33 cellular contexts compared by ENCODE assay signal in genomic region chr22:45521178-45521577, GRCh38. TPM values are rescaled to one million over a fixed set of nuclear protein-coding genes. Genes with fewer than 3 reads are reported as not detected.
"Had no signal": no experiment of that assay in that cellular context is flagged by ENCODE, and none has a peak within 500 bp of the region (broad histone marks: within the 10 kb centered on the region; RNA-seq: fewer than 3 reads in every experiment).

No MANE protein-coding gene starts in this region.

- H3K27ac Mint-ChIP-seq: activated CD4-positive, alpha-beta memory T cell treated with anti-CD3 and anti-CD28 coated beads, Interleukin-2, amount 10 ng/mL, durations not matched to agents 7 days and 5 days; activated CD4-positive, alpha-beta T cell treated with anti-CD3 and anti-CD28 coated beads, Interleukin-2, amount 10 ng/mL, durations not matched to agents 7 days and 5 days; activated naive CD8-positive, alpha-beta T cell treated with anti-CD3 and anti-CD28 coated beads, Interleukin-2, amount 50 U/mL, for 24 hours; activated T-cell treated with anti-CD3 and anti-CD28 coated beads, Interleukin-2, amount 50 U/mL, for 24 hours; activated T-helper 17 cell treated with anti-CD3 and anti-CD28 coated beads, Interleukin-2, amount 50 U/mL, for 72 hours; natural killer cell treated with Interleukin-12 subunit alpha and Interleukin-12 subunit beta and Interleukin-15 and Interleukin-18, amount 100 ng/mL, for 72 hours; progenitor cell of endocrine pancreas; stimulated activated naive CD8-positive, alpha-beta T cell treated with anti-CD3 and anti-CD28 coated beads, Interleukin-15, Interleukin-2, amounts not matched to agents 100 ng/mL and 50 ng/mL, for 24 hours; type B pancreatic cell; WTC11 had no signal

- H3K4me3 Mint-ChIP-seq: activated CD4-positive, alpha-beta memory T cell treated with anti-CD3 and anti-CD28 coated beads, Interleukin-2, amount 10 ng/mL, durations not matched to agents 7 days and 5 days; activated CD4-positive, alpha-beta T cell treated with anti-CD3 and anti-CD28 coated beads, Interleukin-2, amount 10 ng/mL, durations not matched to agents 7 days and 5 days; activated naive CD8-positive, alpha-beta T cell treated with anti-CD3 and anti-CD28 coated beads, Interleukin-2, amount 50 U/mL, for 24 hours; activated T-cell treated with anti-CD3 and anti-CD28 coated beads, Interleukin-2, amount 50 U/mL, for 24 hours; activated T-helper 17 cell treated with anti-CD3 and anti-CD28 coated beads, Interleukin-2, amount 50 U/mL, for 72 hours; central memory CD8-positive, alpha-beta T cell; natural killer cell treated with Interleukin-12 subunit alpha and Interleukin-12 subunit beta and Interleukin-15 and Interleukin-18, amount 100 ng/mL, for 72 hours; stimulated activated naive CD8-positive, alpha-beta T cell treated with anti-CD3 and anti-CD28 coated beads, Interleukin-15, Interleukin-2, amounts not matched to agents 100 ng/mL and 50 ng/mL, for 24 hours; type B pancreatic cell; WTC11 had no signal

- H3K27ac ChIP-seq: epithelial cell of prostate, lower lobe of right lung, neutrophil, thoracic aorta had no signal

- H3K36me3 ChIP-seq: lower lobe of right lung, neutrophil, thoracic aorta had no signal

- ATAC-seq: activated naive CD8-positive, alpha-beta T cell treated with anti-CD3 and anti-CD28 coated beads, Interleukin-2, amount 50 U/mL, for 24 hours; activated T-helper 17 cell treated with anti-CD3 and anti-CD28 coated beads, Interleukin-2, amount 50 U/mL, for 72 hours; left lobe of liver; lower lobe of right lung; natural killer cell treated with Interleukin-12 subunit alpha and Interleukin-12 subunit beta and Interleukin-15 and Interleukin-18, amount 100 ng/mL, for 72 hours; sciatic nerve; WTC11 had no signal

- H3K36me3 Mint-ChIP-seq: natural killer cell treated with Interleukin-12 subunit alpha and Interleukin-12 subunit beta and Interleukin-15 and Interleukin-18, amount 100 ng/mL, for 72 hours had no signal

- H3K4me3 ChIP-seq: lower lobe of right lung, skin epidermis, thoracic aorta had no signal

- H3K4me1 Mint-ChIP-seq: activated CD4-positive, alpha-beta memory T cell treated with anti-CD3 and anti-CD28 coated beads, Interleukin-2, amount 10 ng/mL, durations not matched to agents 7 days and 5 days; activated CD4-positive, alpha-beta T cell treated with anti-CD3 and anti-CD28 coated beads, Interleukin-2, amount 10 ng/mL, durations not matched to agents 7 days and 5 days; activated naive CD8-positive, alpha-beta T cell treated with anti-CD3 and anti-CD28 coated beads, Interleukin-2, amount 50 U/mL, for 24 hours; activated T-helper 17 cell treated with anti-CD3 and anti-CD28 coated beads, Interleukin-2, amount 50 U/mL, for 72 hours; central memory CD8-positive, alpha-beta T cell had no signal

- FAIRE-seq: colon, frontal cortex had no signal

- H3K27me3 ChIP-seq: neutrophil had no signal

- H3K9me3 ChIP-seq: lower lobe of right lung, neutrophil, thoracic aorta had no signal

- H3K27me3 Mint-ChIP-seq: activated CD4-positive, alpha-beta T cell treated with anti-CD3 and anti-CD28 coated beads, Interleukin-2, amount 10 ng/mL, durations not matched to agents 7 days and 5 days; progenitor cell of endocrine pancreas; type B pancreatic cell had no signal

- DNase-seq: activated CD4-positive, alpha-beta memory T cell treated with anti-CD3 and anti-CD28 coated beads, Interleukin-2, amount 10 ng/mL, durations not matched to agents 7 days and 5 days; activated CD4-positive, alpha-beta T cell treated with anti-CD3 and anti-CD28 coated beads for 1 hour; activated CD4-positive, alpha-beta T cell treated with anti-CD3 and anti-CD28 coated beads, Interleukin-2, amount 10 ng/mL, durations not matched to agents 7 days and 5 days; activated CD8-positive, alpha-beta memory T cell treated with anti-CD3 and anti-CD28 coated beads, Interleukin-2, amount 50 U/mL, for 48 hours; activated gamma-delta T cell treated with Interleukin-2 at 50 U/mL for 16 hours; activated naive CD4-positive, alpha-beta T cell treated with anti-CD3 and anti-CD28 coated beads, Interleukin-2, amount 50 U/mL, for 16 hours; activated naive CD8-positive, alpha-beta T cell treated with anti-CD3 and anti-CD28 coated beads, Interleukin-2, amount 50 U/mL, for 24 hours; activated T-cell treated with anti-CD3 and anti-CD28 coated beads, Interleukin-2, amount 50 U/mL, for 24 hours; amygdala; dermis blood vessel endothelial cell; effector CD4-positive, alpha-beta T cell; head of caudate nucleus; hippocampal formation; lower lobe of right lung; mesendoderm; stimulated activated CD4-positive, alpha-beta T cell treated with anti-CD3 and anti-CD28 coated beads, Interleukin-12 subunit alpha, Interleukin-12 subunit beta, amount 100 ng/mL, for 4 hours; stimulated activated CD4-positive, alpha-beta T cell treated with anti-CD3 and anti-CD28 coated beads, Interleukin-4, amount 100 ng/mL, for 1 hour; T-helper 2 cell had no signal

- H3K9me3 Mint-ChIP-seq: activated CD4-positive, alpha-beta memory T cell treated with anti-CD3 and anti-CD28 coated beads, Interleukin-2, amount 10 ng/mL, durations not matched to agents 7 days and 5 days; activated CD4-positive, alpha-beta T cell treated with anti-CD3 and anti-CD28 coated beads, Interleukin-2, amount 10 ng/mL, durations not matched to agents 7 days and 5 days; activated naive CD8-positive, alpha-beta T cell treated with anti-CD3 and anti-CD28 coated beads, Interleukin-2, amount 50 U/mL, for 24 hours; activated T-cell treated with anti-CD3 and anti-CD28 coated beads, Interleukin-2, amount 50 U/mL, for 24 hours; activated T-helper 17 cell treated with anti-CD3 and anti-CD28 coated beads, Interleukin-2, amount 50 U/mL, for 72 hours; central memory CD8-positive, alpha-beta T cell; natural killer cell treated with Interleukin-12 subunit alpha and Interleukin-12 subunit beta and Interleukin-15 and Interleukin-18, amount 100 ng/mL, for 72 hours; stimulated activated naive CD8-positive, alpha-beta T cell treated with anti-CD3 and anti-CD28 coated beads, Interleukin-15, Interleukin-2, amounts not matched to agents 100 ng/mL and 50 ng/mL, for 24 hours; type B pancreatic cell; WTC11 had no signal

RNA-seq across cellular contexts. Expression of gene FBLN1, which starts 18.5 kb away (rescaled TPM):
- total RNA-seq: activated CD4-positive, alpha-beta memory T cell treated with anti-CD3 and anti-CD28 coated beads, Interleukin-2, amount 10 ng/mL, durations not matched to agents 7 days and 5 days; activated CD4-positive, alpha-beta T cell treated with anti-CD3 and anti-CD28 coated beads, Interleukin-2, amount 10 ng/mL, durations not matched to agents 7 days and 5 days; natural killer cell treated with Interleukin-12 subunit alpha and Interleukin-12 subunit beta and Interleukin-15 and Interleukin-18, amount 100 ng/mL, for 72 hours had no signal
